In genomic region chr20:10521068-10521834, GRCh38 we compare ENCODE assay signal across 9 cellular contexts.
DNase-seq lines count a peak whose midpoint lies in the region; ATAC-seq lines count a peak whose summit lies in the region.
"Had no signal": no experiment of that assay in that cellular context is flagged by ENCODE, and none has a peak within 500 bp of the region (broad histone marks: within the 10 kb centered on the region; RNA-seq: fewer than 3 reads in every experiment).

No MANE protein-coding gene starts in this region.

- H3K36me3 Mint-ChIP-seq in activated T-helper 2 cell treated with anti-CD3 and anti-CD28 coated beads, Interferon-gamma antibody, Interleukin-2, Interleukin-4, amounts not matched to agents 10 μg/mL and 5 μg/mL and 100 μg/mL, durations not matched to agents 14 hours and 24 hours and 36 hours (ENCODE audit: low read depth): peaks cover 10% of the 10 kb centered on the region
- no peaks in the 10 kb centered on the region for H3K36me3 Mint-ChIP-seq in effector memory CD8-positive, alpha-beta T cell (ENCODE audit: insufficient read depth)

- H3K9me3 Mint-ChIP-seq in activated T-helper 2 cell treated with anti-CD3 and anti-CD28 coated beads, Interferon-gamma antibody, Interleukin-2, Interleukin-4, amounts not matched to agents 10 μg/mL and 5 μg/mL and 100 μg/mL, durations not matched to agents 14 hours and 24 hours and 36 hours: no peaks in the 10 kb centered on the region
- no peaks in the 10 kb centered on the region for H3K9me3 Mint-ChIP-seq in effector memory CD8-positive, alpha-beta T cell
- H3K9me3 Mint-ChIP-seq: activated B cell treated with CpG ODN at 0.5 μM for 24 hours had no signal

- H3K4me3 Mint-ChIP-seq in activated T-helper 2 cell treated with anti-CD3 and anti-CD28 coated beads, Interferon-gamma antibody, Interleukin-2, Interleukin-4, amounts not matched to agents 10 μg/mL and 5 μg/mL and 100 μg/mL, durations not matched to agents 14 hours and 24 hours and 36 hours (ENCODE audit: low read depth): peak overlapping the region; percentile 14
- H3K4me3 Mint-ChIP-seq in effector memory CD8-positive, alpha-beta T cell: no peak overlapping the region
- H3K4me3 Mint-ChIP-seq: activated B cell treated with CpG ODN at 0.5 μM for 24 hours had no signal

- H3K4me3 ChIP-seq in BLaER1 treated with 17β-estradiol and CSF1 and Interleukin-3, amounts not matched to agents 10 nM and 100 nM: no peak overlapping the region

- H3K27me3 Mint-ChIP-seq in activated T-helper 2 cell treated with anti-CD3 and anti-CD28 coated beads, Interferon-gamma antibody, Interleukin-2, Interleukin-4, amounts not matched to agents 10 μg/mL and 5 μg/mL and 100 μg/mL, durations not matched to agents 14 hours and 24 hours and 36 hours (ENCODE audit: low read depth): no peaks in the 10 kb centered on the region
- no peaks in the 10 kb centered on the region for H3K27me3 Mint-ChIP-seq in effector memory CD8-positive, alpha-beta T cell
- H3K27me3 Mint-ChIP-seq: activated B cell treated with CpG ODN at 0.5 μM for 24 hours had no signal

- H3K27me3 ChIP-seq in BLaER1 treated with 17β-estradiol and CSF1 and Interleukin-3, amounts not matched to agents 10 nM and 100 nM: no peaks in the 10 kb centered on the region

- intact Hi-C loops in activated T-helper 2 cell treated with anti-CD3 and anti-CD28 coated beads, Interferon-gamma antibody, Interleukin-2, Interleukin-4, amounts not matched to agents 10 μg/mL and 5 μg/mL and 100 μg/mL, durations not matched to agents 14 hours and 24 hours and 36 hours (cut with micrococcal nuclease): loop anchor here (2.0 to 5.0 kb wide), 2 partner anchors 34 to 38 kb away; no protein-coding TSS in a partner anchor

- H3K27ac Mint-ChIP-seq in activated T-helper 2 cell treated with anti-CD3 and anti-CD28 coated beads, Interferon-gamma antibody, Interleukin-2, Interleukin-4, amounts not matched to agents 10 μg/mL and 5 μg/mL and 100 μg/mL, durations not matched to agents 14 hours and 24 hours and 36 hours: peak overlapping the region; percentile 56
- no peak overlapping the region for H3K27ac Mint-ChIP-seq in effector memory CD8-positive, alpha-beta T cell
- H3K27ac Mint-ChIP-seq: activated B cell treated with CpG ODN at 0.5 μM for 24 hours had no signal

- peaks cover 44% of the 10 kb centered on the region for H3K4me1 Mint-ChIP-seq in activated T-helper 2 cell treated with anti-CD3 and anti-CD28 coated beads, Interferon-gamma antibody, Interleukin-2, Interleukin-4, amounts not matched to agents 10 μg/mL and 5 μg/mL and 100 μg/mL, durations not matched to agents 14 hours and 24 hours and 36 hours (ENCODE audit: low read depth)
- H3K4me1 Mint-ChIP-seq in effector memory CD8-positive, alpha-beta T cell (ENCODE audit: low read depth in 2 of 2): peaks cover 7 to 27% of the 10 kb centered on the region in 2 donors

- peak; percentile 19 to 28 for DNase-seq in Kasumi-1 (lab: John Stamatoyannopoulos, UW)
- DNase-seq in activated T-helper 2 cell treated with anti-CD3 and anti-CD28 coated beads, Interferon-gamma antibody, Interleukin-2, Interleukin-4, amounts not matched to agents 10 μg/mL and 5 μg/mL and 100 μg/mL, durations not matched to agents 14 hours and 24 hours and 36 hours (ENCODE audit: low spot score): no peak
- peak; percentile 70 for DNase-seq in kidney glomerular epithelial cell (lab: John Stamatoyannopoulos, UW)
- no peak for DNase-seq in NCI-H2107 treated with DMSO at 0.1 percent for 48 hours (lab: John Stamatoyannopoulos, UW; ENCODE audit: unreplicated experiment)
- DNase-seq in hypothalamus (lab: John Stamatoyannopoulos, UW): no peak
- no peak for DNase-seq in effector memory CD8-positive, alpha-beta T cell
- DNase-seq in COR-L47 (lab: John Stamatoyannopoulos, UW): no peak
- DNase-seq: activated B cell treated with CpG ODN at 0.5 μM for 24 hours had no signal

- H3K9ac ChIP-seq in BLaER1 treated with 17β-estradiol and CSF1 and Interleukin-3, amounts not matched to agents 10 nM and 100 nM: no peak overlapping the region

- no peaks in the 10 kb centered on the region for H4K20me1 ChIP-seq in BLaER1 treated with 17β-estradiol and CSF1 and Interleukin-3, amounts not matched to agents 10 nM and 100 nM

- peaks cover 0 to 5% (median 0%) of the 10 kb centered on the region in 11 experiments; a peak in 3 of 22 replicates for H3K9me3 ChIP-seq in BLaER1 treated with 17β-estradiol and CSF1 and Interleukin-3, amounts not matched to agents 10 nM and 100 nM (replicated peaks in 1 of 11)

- peak overlapping the region in 9 of 11 experiments; percentile 1 to 79 (median 48); a peak in 15 of 22 replicates for H3K4me2 ChIP-seq in BLaER1 treated with 17β-estradiol and CSF1 and Interleukin-3, amounts not matched to agents 10 nM and 100 nM

- peaks cover 6 to 21% (median 13%) of the 10 kb centered on the region in 10 experiments; a peak in 17 of 20 replicates for H3K4me1 ChIP-seq in BLaER1 treated with 17β-estradiol and CSF1 and Interleukin-3, amounts not matched to agents 10 nM and 100 nM

- ATAC-seq in effector memory CD8-positive, alpha-beta T cell (replicated peaks): no peak

- H3K27ac ChIP-seq in BLaER1 treated with 17β-estradiol and CSF1 and Interleukin-3, amounts not matched to agents 10 nM and 100 nM: peak overlapping the region in 2 of 11 experiments; percentile 18 to 24; a peak in 2 of 22 replicates

- peaks cover 0 to 5% (median 0%) of the 10 kb centered on the region in 11 experiments; a peak in 4 of 22 replicates for H3K36me3 ChIP-seq in BLaER1 treated with 17β-estradiol and CSF1 and Interleukin-3, amounts not matched to agents 10 nM and 100 nM

Comparison
In these comparisons a context has a peak if more than half of its experiments do, and no peak if none do; other contexts are left out.
1. DNase-seq: peak in Kasumi-1 (2 of 2) and kidney glomerular epithelial cell (single experiment); none in activated T-helper 2 cell treated with anti-CD3 and anti-CD28 coated beads, Interferon-gamma antibody, Interleukin-2, Interleukin-4, amounts not matched to agents 10 μg/mL and 5 μg/mL and 100 μg/mL, durations not matched to agents 14 hours and 24 hours and 36 hours (single experiment), NCI-H2107 treated with DMSO at 0.1 percent for 48 hours (single experiment), hypothalamus (0 of 51), effector memory CD8-positive, alpha-beta T cell (0 of 3) and COR-L47 (single experiment).